Comparison of ENCODE assay signal across 1 cellular context in the genomic region with DNA sequence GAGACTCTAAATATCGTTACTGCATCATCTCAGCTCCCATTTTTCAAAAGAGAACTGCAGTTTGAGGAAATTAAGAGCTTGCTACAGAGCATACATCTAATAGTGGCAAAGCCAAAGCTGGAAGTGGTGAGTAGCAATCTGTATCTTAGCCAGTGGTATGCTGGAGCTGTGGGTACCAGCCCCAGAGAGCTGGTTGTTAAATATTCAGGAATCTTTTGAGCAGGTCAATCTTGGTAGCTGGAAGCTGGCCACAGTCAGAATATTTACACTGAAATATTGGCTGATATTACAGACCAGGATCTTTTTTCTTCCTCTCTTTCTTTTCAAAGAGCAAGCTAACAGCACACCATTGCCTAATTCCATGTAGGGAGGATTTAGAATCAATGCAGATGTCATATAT.
TF ChIP-seq lines count a peak whose summit lies in the region.

No MANE protein-coding gene starts in this region.

TF ChIP-seq in H1, 55 proteins besides CTCF, POLR2A, EP300 and RAD21:
- TF ChIP-seq MAFK (IDR thresholded peaks at IDR 0.05; ENCODE audit: low read depth, low read length) (no peak), KDM5A (IDR thresholded peaks at IDR 0.05; ENCODE audit: low read length) (no peak), SP4 (IDR thresholded peaks at IDR 0.05; ENCODE audit: low read length) (no peak), POU5F1 (IDR thresholded peaks at IDR 0.05; ENCODE audit: low read depth, low read length) (no peak), CREB1 (IDR thresholded peaks at IDR 0.05) (no peak), TCF12 (IDR thresholded peaks at IDR 0.05; ENCODE audit: low read depth, low read length) (no peak), SUZ12 (IDR thresholded peaks at IDR 0.05; ENCODE audit: low read length) (no peak), HDAC2 (IDR thresholded peaks at IDR 0.05; ENCODE audit: borderline replicate concordance in 1 of 2, low read depth in 2 of 2, low read length in 2 of 2) (no peak), SP2 (IDR thresholded peaks at IDR 0.05; ENCODE audit: low read length) (no peak), TBP (IDR thresholded peaks at IDR 0.05; ENCODE audit: low read depth, low read length) (no peak), CEBPB (IDR thresholded peaks at IDR 0.05; ENCODE audit: low read depth, low read length) (no peak), EZH2 (IDR thresholded peaks at IDR 0.05; ENCODE audit: low read depth, low read length, severe bottlenecking) (no peak), CTBP2 (IDR thresholded peaks at IDR 0.05; ENCODE audit: borderline replicate concordance, insufficient read depth, insufficient read length, low read length) (no peak)
- TF ChIP-seq, protein P1, sequence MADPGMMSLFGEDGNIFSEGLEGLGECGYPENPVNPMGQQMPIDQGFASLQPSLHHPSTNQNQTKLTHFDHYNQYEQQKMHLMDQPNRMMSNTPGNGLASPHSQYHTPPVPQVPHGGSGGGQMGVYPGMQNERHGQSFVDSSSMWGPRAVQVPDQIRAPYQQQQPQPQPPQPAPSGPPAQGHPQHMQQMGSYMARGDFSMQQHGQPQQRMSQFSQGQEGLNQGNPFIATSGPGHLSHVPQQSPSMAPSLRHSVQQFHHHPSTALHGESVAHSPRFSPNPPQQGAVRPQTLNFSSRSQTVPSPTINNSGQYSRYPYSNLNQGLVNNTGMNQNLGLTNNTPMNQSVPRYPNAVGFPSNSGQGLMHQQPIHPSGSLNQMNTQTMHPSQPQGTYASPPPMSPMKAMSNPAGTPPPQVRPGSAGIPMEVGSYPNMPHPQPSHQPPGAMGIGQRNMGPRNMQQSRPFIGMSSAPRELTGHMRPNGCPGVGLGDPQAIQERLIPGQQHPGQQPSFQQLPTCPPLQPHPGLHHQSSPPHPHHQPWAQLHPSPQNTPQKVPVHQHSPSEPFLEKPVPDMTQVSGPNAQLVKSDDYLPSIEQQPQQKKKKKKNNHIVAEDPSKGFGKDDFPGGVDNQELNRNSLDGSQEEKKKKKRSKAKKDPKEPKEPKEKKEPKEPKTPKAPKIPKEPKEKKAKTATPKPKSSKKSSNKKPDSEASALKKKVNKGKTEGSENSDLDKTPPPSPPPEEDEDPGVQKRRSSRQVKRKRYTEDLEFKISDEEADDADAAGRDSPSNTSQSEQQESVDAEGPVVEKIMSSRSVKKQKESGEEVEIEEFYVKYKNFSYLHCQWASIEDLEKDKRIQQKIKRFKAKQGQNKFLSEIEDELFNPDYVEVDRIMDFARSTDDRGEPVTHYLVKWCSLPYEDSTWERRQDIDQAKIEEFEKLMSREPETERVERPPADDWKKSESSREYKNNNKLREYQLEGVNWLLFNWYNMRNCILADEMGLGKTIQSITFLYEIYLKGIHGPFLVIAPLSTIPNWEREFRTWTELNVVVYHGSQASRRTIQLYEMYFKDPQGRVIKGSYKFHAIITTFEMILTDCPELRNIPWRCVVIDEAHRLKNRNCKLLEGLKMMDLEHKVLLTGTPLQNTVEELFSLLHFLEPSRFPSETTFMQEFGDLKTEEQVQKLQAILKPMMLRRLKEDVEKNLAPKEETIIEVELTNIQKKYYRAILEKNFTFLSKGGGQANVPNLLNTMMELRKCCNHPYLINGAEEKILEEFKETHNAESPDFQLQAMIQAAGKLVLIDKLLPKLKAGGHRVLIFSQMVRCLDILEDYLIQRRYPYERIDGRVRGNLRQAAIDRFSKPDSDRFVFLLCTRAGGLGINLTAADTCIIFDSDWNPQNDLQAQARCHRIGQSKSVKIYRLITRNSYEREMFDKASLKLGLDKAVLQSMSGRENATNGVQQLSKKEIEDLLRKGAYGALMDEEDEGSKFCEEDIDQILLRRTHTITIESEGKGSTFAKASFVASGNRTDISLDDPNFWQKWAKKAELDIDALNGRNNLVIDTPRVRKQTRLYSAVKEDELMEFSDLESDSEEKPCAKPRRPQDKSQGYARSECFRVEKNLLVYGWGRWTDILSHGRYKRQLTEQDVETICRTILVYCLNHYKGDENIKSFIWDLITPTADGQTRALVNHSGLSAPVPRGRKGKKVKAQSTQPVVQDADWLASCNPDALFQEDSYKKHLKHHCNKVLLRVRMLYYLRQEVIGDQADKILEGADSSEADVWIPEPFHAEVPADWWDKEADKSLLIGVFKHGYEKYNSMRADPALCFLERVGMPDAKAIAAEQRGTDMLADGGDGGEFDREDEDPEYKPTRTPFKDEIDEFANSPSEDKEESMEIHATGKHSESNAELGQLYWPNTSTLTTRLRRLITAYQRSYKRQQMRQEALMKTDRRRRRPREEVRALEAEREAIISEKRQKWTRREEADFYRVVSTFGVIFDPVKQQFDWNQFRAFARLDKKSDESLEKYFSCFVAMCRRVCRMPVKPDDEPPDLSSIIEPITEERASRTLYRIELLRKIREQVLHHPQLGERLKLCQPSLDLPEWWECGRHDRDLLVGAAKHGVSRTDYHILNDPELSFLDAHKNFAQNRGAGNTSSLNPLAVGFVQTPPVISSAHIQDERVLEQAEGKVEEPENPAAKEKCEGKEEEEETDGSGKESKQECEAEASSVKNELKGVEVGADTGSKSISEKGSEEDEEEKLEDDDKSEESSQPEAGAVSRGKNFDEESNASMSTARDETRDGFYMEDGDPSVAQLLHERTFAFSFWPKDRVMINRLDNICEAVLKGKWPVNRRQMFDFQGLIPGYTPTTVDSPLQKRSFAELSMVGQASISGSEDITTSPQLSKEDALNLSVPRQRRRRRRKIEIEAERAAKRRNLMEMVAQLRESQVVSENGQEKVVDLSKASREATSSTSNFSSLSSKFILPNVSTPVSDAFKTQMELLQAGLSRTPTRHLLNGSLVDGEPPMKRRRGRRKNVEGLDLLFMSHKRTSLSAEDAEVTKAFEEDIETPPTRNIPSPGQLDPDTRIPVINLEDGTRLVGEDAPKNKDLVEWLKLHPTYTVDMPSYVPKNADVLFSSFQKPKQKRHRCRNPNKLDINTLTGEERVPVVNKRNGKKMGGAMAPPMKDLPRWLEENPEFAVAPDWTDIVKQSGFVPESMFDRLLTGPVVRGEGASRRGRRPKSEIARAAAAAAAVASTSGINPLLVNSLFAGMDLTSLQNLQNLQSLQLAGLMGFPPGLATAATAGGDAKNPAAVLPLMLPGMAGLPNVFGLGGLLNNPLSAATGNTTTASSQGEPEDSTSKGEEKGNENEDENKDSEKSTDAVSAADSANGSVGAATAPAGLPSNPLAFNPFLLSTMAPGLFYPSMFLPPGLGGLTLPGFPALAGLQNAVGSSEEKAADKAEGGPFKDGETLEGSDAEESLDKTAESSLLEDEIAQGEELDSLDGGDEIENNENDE (IDR thresholded peaks at IDR 0.05; ENCODE audit: insufficient replicate concordance, low read length): no peak
